Comparison of ENCODE assay signal across 8 cellular contexts in the genomic region with DNA sequence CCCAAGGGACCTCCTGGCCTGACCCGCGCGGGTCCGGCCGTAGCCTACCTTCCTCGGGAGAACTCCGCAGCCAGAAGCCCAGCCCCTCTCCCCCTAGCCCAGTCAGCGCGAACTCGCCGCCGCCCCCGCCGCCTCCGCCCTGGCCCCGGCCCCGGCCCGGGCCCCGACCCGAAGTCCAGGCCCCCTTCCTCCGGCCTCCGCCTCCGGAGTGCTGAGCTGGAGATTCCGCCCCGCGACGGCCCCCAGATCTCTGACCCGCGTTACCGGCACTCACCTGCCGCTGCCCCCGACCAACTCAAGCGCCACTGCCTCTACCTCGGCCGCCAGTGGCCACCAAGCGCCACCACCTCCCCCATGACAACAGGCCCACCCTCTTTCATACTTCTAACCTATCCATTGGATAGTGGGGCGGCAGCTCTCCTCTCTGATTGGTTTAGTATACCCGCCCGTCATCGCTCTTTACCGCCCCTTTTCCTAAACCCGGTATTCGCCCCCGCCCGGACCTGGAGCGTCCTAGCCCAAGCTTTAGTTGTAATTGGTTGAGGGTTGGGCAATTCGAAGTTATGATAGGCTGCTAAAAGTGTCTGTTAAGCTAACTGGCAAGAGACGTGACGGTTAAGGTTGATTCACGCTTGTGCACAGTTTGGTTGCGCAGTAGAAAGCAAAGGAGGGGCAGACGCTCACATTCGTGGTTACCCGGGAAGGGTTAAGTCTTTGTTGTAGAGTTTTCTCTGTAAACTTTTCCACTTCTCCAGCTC. TPM values are rescaled to one million over a fixed set of nuclear protein-coding genes. Genes with fewer than 3 reads are reported as not detected.
DNase-seq lines count a peak whose midpoint lies in the region; ATAC-seq and TF ChIP-seq lines count a peak whose summit lies in the region.

A gene (minus strand): TSS at position 328 of the 758 bp plus-strand sequence. CDS start 102,795 bp downstream, outside the sequence.

- ATAC-seq in GM21381 (IDR thresholded peaks at IDR 0.05; ENCODE audit: unreplicated experiment) = peak; percentile 92
- peak; percentile 98 for ATAC-seq in activated CD8-positive, alpha-beta memory T cell treated with anti-CD3 and anti-CD28 coated beads, Interleukin-2, amount 10 ng/mL, durations not matched to agents 7 days and 5 days

- H3K18ac ChIP-seq in mesenchymal stem cell (ENCODE audit: low read depth in 1 of 2, low read length in 2 of 2) = peak within 1 kb of the TSS; percentile 89 to 97

- H3K4ac ChIP-seq in mesenchymal stem cell (ENCODE audit: low read depth in 1 of 2, low read length in 2 of 2) = peak within 1 kb of the TSS; percentile 87 to 99

- H3K27me3 ChIP-seq in Caco-2 (replicated peaks; ENCODE audit: control insufficient read depth, insufficient read depth, low read length) = no peaks in the 10 kb centered on the region
- no peaks in the 10 kb centered on the region for H3K27me3 ChIP-seq in NT2/D1 (ENCODE audit: insufficient read depth, insufficient read length)
- H3K27me3 ChIP-seq in endocrine pancreas (ENCODE audit: control insufficient read depth, insufficient read depth, low read length) = no peaks in the 10 kb centered on the region
- H3K27me3 ChIP-seq in mesenchymal stem cell (ENCODE audit: control insufficient read depth in 1 of 2, insufficient read depth in 1 of 2, low read length in 2 of 2) = no peaks in the 10 kb centered on the region

- WGBS in mesenchymal stem cell = 0% methylated on average over 49 of the region's 54 CpGs

- peak within 1 kb of the TSS; percentile 62 for H3K4me3 ChIP-seq in Caco-2 (ENCODE audit: low read depth, low read length)
- peak within 1 kb of the TSS; percentile 75 for H3K4me3 ChIP-seq in NT2/D1 (ENCODE audit: insufficient read length, low read depth)
- H3K4me3 ChIP-seq in endocrine pancreas (ENCODE audit: control insufficient read depth, insufficient read depth, low read length) = peak within 1 kb of the TSS; percentile 97
- H3K4me3 ChIP-seq in mesenchymal stem cell (ENCODE audit: insufficient read depth in 1 of 2, low read depth in 1 of 2, low read length in 2 of 2) = peak within 1 kb of the TSS; percentile 95 to 99

- H3K4me1 ChIP-seq in Caco-2 (peaks cover 25% of the 10 kb centered on the region), NT2/D1 (ENCODE audit: insufficient read depth, insufficient read length) (no peaks in the 10 kb centered on the region), endocrine pancreas (ENCODE audit: control insufficient read depth, insufficient read depth, low read length) (peaks cover 22% of the 10 kb centered on the region), mesenchymal stem cell (ENCODE audit: control insufficient read depth, insufficient read depth, low read depth, low read length) (peaks cover 2% of the 10 kb centered on the region)

- BruUV-seq in Caco-2 (replicated peaks; lab: Mats Ljungman, UMichigan) = no TSS peak

- H3K4me2 ChIP-seq in mesenchymal stem cell (ENCODE audit: low read length, poor library complexity, severe bottlenecking) = peak within 1 kb of the TSS; percentile 83

- H3K9ac ChIP-seq in NT2/D1 (ENCODE audit: insufficient read length, low read depth) = peak within 1 kb of the TSS; percentile 87
- peak within 1 kb of the TSS; percentile 87 for H3K9ac ChIP-seq in endocrine pancreas (ENCODE audit: control insufficient read depth, insufficient read depth, low read length)
- peak within 1 kb of the TSS; percentile 93 for H3K9ac ChIP-seq in mesenchymal stem cell (ENCODE audit: low read length)

- peak within 1 kb of the TSS; percentile 78 for H3K27ac Mint-ChIP-seq in Caco-2 (ENCODE audit: unreplicated experiment)
- H3K27ac Mint-ChIP-seq in activated CD8-positive, alpha-beta memory T cell treated with anti-CD3 and anti-CD28 coated beads, Interleukin-2, amount 10 ng/mL, durations not matched to agents 7 days and 5 days = peak within 1 kb of the TSS; percentile 92

- H3K36me3 ChIP-seq in Caco-2 (ENCODE audit: control insufficient read depth, insufficient read depth, low read length) (no peaks in the 10 kb centered on the region), NT2/D1 (ENCODE audit: insufficient read depth, insufficient read length, low read length) (no peaks in the 10 kb centered on the region), endocrine pancreas (ENCODE audit: control insufficient read depth, insufficient read depth, low read length) (no peaks in the 10 kb centered on the region), mesenchymal stem cell (ENCODE audit: control insufficient read depth in 1 of 2, insufficient read depth in 2 of 2, low read depth in 1 of 2, low read length in 2 of 2) (no peaks in the 10 kb centered on the region)

- H4K91ac ChIP-seq in mesenchymal stem cell (ENCODE audit: low read length) = peak within 1 kb of the TSS; percentile 80

- H3K9me3 ChIP-seq in Caco-2 (no peaks in the 10 kb centered on the region), NT2/D1 (ENCODE audit: insufficient read depth, low read length) (no peaks in the 10 kb centered on the region), endocrine pancreas (ENCODE audit: control insufficient read depth, low read length) (no peaks in the 10 kb centered on the region), mesenchymal stem cell (ENCODE audit: control insufficient read depth, low read length) (no peaks in the 10 kb centered on the region)

- H3K79me1 ChIP-seq in mesenchymal stem cell (replicated peaks; ENCODE audit: low read length, poor library complexity, severe bottlenecking) = no peaks in the 10 kb centered on the region

- H3K4me3 Mint-ChIP-seq in Caco-2 (ENCODE audit: unreplicated experiment) = peak within 1 kb of the TSS; percentile 85
- H3K4me3 Mint-ChIP-seq in activated CD8-positive, alpha-beta memory T cell treated with anti-CD3 and anti-CD28 coated beads, Interleukin-2, amount 10 ng/mL, durations not matched to agents 7 days and 5 days = peak within 1 kb of the TSS; percentile 93

- peak within 1 kb of the TSS; percentile 85 for H4K8ac ChIP-seq in mesenchymal stem cell (ENCODE audit: low read length)

- peak within 1 kb of the TSS; percentile 74 to 97 for H3K14ac ChIP-seq in mesenchymal stem cell (ENCODE audit: low read length in 2 of 2)

- H3K27me3 Mint-ChIP-seq in Caco-2 (ENCODE audit: insufficient read depth, unreplicated experiment) = no peaks in the 10 kb centered on the region
- no peaks in the 10 kb centered on the region for H3K27me3 Mint-ChIP-seq in activated CD8-positive, alpha-beta memory T cell treated with anti-CD3 and anti-CD28 coated beads, Interleukin-2, amount 10 ng/mL, durations not matched to agents 7 days and 5 days

- H3K23ac ChIP-seq in mesenchymal stem cell (ENCODE audit: low read length in 2 of 2) = peak within 1 kb of the TSS; percentile 60 to 80

- peak within 1 kb of the TSS; percentile 85 for H2BK120ac ChIP-seq in mesenchymal stem cell (ENCODE audit: low read depth, low read length)

- H2BK12ac ChIP-seq in mesenchymal stem cell (ENCODE audit: low read length in 2 of 2) = peak within 1 kb of the TSS in 1 of 2 experiments; percentile 63

- peak within 1 kb of the TSS; percentile 82 for H2BK5ac ChIP-seq in mesenchymal stem cell (ENCODE audit: low read depth, low read length, poor library complexity, severe bottlenecking)

- peak within 1 kb of the TSS; percentile 79 for H3K27ac ChIP-seq in mesenchymal stem cell (ENCODE audit: low read length, poor library complexity, severe bottlenecking)

- CTCF ChIA-PET in Caco-2 (lab: Charles Lee) = interaction anchor here (0.5 to 3.0 kb wide), 7 partner anchors 10 to 1136 kb away, joined by 3 to 19 read pairs (median 4); no protein-coding TSS in a partner anchor
- CTCF ChIA-PET in activated CD8-positive, alpha-beta memory T cell treated with anti-CD3 and anti-CD28 coated beads, Interleukin-2, amount 10 ng/mL, durations not matched to agents 7 days and 5 days (lab: Charles Lee) = interaction anchor here (0.6 to 2.0 kb wide), 6 partner anchors 9 to 163 kb away, joined by 3 to 11 read pairs (median 4); a partner anchor contains a TSS

- H3K36me3 Mint-ChIP-seq in Caco-2 (ENCODE audit: insufficient read depth, unreplicated experiment) = peaks cover 13% of the 10 kb centered on the region
- H3K36me3 Mint-ChIP-seq in activated CD8-positive, alpha-beta memory T cell treated with anti-CD3 and anti-CD28 coated beads, Interleukin-2, amount 10 ng/mL, durations not matched to agents 7 days and 5 days = peaks cover 2% of the 10 kb centered on the region

- H3K4me1 Mint-ChIP-seq in Caco-2 (ENCODE audit: low read depth, unreplicated experiment) = peaks cover 41% of the 10 kb centered on the region
- peaks cover 43% of the 10 kb centered on the region for H3K4me1 Mint-ChIP-seq in activated CD8-positive, alpha-beta memory T cell treated with anti-CD3 and anti-CD28 coated beads, Interleukin-2, amount 10 ng/mL, durations not matched to agents 7 days and 5 days

- TF ChIP-seq CTCF in Caco-2 (IDR thresholded peaks at IDR 0.05; ENCODE audit: insufficient read depth in 1 of 2, low read depth in 1 of 2, low read length in 1 of 2, severe bottlenecking in 1 of 2, unreplicated experiment in 1 of 2) = no peak

- H3K9me3 Mint-ChIP-seq in Caco-2 (ENCODE audit: unreplicated experiment) = no peaks in the 10 kb centered on the region
- H3K9me3 Mint-ChIP-seq in activated CD8-positive, alpha-beta memory T cell treated with anti-CD3 and anti-CD28 coated beads, Interleukin-2, amount 10 ng/mL, durations not matched to agents 7 days and 5 days (ENCODE audit: low read depth) = no peaks in the 10 kb centered on the region

- intact Hi-C loops in Caco-2 (cut with micrococcal nuclease; ENCODE audit: unreplicated experiment) = loop anchor here (1.0 to 10.0 kb wide), 4 partner anchors 30 to 161 kb away; a partner anchor contains a TSS

- POLR2A ChIA-PET in Caco-2 (lab: Charles Lee) = interaction anchor here (0.5 to 1.8 kb wide), 11 partner anchors 13 to 302 kb away, joined by 3 to 12 read pairs (median 4); a partner anchor contains a TSS

- H2AK5ac ChIP-seq in mesenchymal stem cell (ENCODE audit: low read length, severe bottlenecking) = no peak within 1 kb of the TSS

- peak within 1 kb of the TSS; percentile 70 for H2AFZ ChIP-seq in mesenchymal stem cell (ENCODE audit: low read depth, low read length)

- DNase-seq in Caco-2 = peak; percentile 99
- peak in 75 of 76 experiments; percentile 49 to 100 (median 97) for DNase-seq in HUDEP-2 (lab: John Stamatoyannopoulos, UW; ENCODE audit: unreplicated experiment in 76 of 76)
- DNase-seq in NT2/D1 (ENCODE audit: low read depth, low spot score) = peak; percentile 97
- DNase-seq in activated CD8-positive, alpha-beta memory T cell treated with anti-CD3 and anti-CD28 coated beads, Interleukin-2, amount 10 ng/mL, durations not matched to agents 7 days and 5 days = peak; percentile 99
- DNase-seq in mesenchymal stem cell = peak; percentile 100
- DNase-seq in stimulated activated CD8-positive, alpha-beta memory T cell treated with anti-CD3 and anti-CD28 coated beads, Interleukin-12 subunit alpha, Interleukin-12 subunit beta, amount 100 ng/mL, for 4 hours (ENCODE audit: low read depth) = peak; percentile 90

- H2BK15ac ChIP-seq in mesenchymal stem cell (ENCODE audit: low read depth, poor library complexity, severe bottlenecking) = peak within 1 kb of the TSS; percentile 44

RNA-seq across cellular contexts. Expression of the gene that starts here (rescaled TPM):
- total RNA-seq in Caco-2 (2022) = 66.2 and 67.6 TPM in 2 replicates
- 10 to 100 TPM; 44.8 to 45.2 TPM for total RNA-seq in activated CD8-positive, alpha-beta memory T cell treated with anti-CD3 and anti-CD28 coated beads, Interleukin-2, amount 10 ng/mL, durations not matched to agents 7 days and 5 days
- 98.9 TPM for polyA plus RNA-seq in mesenchymal stem cell (2013, experiment 1 of 2)
- 96.7 TPM for polyA plus RNA-seq in mesenchymal stem cell (2013, experiment 2 of 2)

Comparison
In these comparisons a context has a peak if more than half of its experiments do, and no peak if none do; other contexts are left out.
1. Peak in every context shown above with its lines: DNase-seq, ATAC-seq, H3K4me3 ChIP-seq and H3K27ac ChIP-seq.